Comparison of ENCODE assay signal across 9 cellular contexts in genomic region chr1:182599339-182599738, GRCh38. TPM values are rescaled to one million over a fixed set of nuclear protein-coding genes. Genes with fewer than 3 reads are reported as not detected.
DNase-seq lines count a peak whose midpoint lies in the region; ATAC-seq and TF ChIP-seq lines count a peak whose summit lies in the region.
"Had no signal": no experiment of that assay in that cellular context is flagged by ENCODE, and none has a peak within 500 bp of the region (broad histone marks: within the 10 kb centered on the region; RNA-seq: fewer than 3 reads in every experiment).

No MANE protein-coding gene starts in this region.

- H3K36me3 Mint-ChIP-seq in HFFc6 (ENCODE audit: low read depth) (no peaks in the 10 kb centered on the region), memory B cell (peaks cover 4% of the 10 kb centered on the region), T-helper 17 cell (ENCODE audit: low read depth) (peaks cover 2% of the 10 kb centered on the region)
- peaks cover 14% of the 10 kb centered on the region for H3K36me3 Mint-ChIP-seq in activated naive CD8-positive, alpha-beta T cell treated with anti-CD3 and anti-CD28 coated beads for 36 hours

- H3K27me3 Mint-ChIP-seq in HFFc6 (ENCODE audit: insufficient read depth) (peaks cover 2% of the 10 kb centered on the region), memory B cell (no peaks in the 10 kb centered on the region), T-helper 17 cell (no peaks in the 10 kb centered on the region)
- H3K27me3 Mint-ChIP-seq in activated naive CD8-positive, alpha-beta T cell treated with anti-CD3 and anti-CD28 coated beads for 36 hours = no peaks in the 10 kb centered on the region

- peak; percentile 67 for TF ChIP-seq CTCF in HFFc6 (IDR thresholded peaks at IDR 0.05)

- no peaks in the 10 kb centered on the region for H3K9me3 Mint-ChIP-seq in HFFc6
- H3K9me3 Mint-ChIP-seq in activated naive CD8-positive, alpha-beta T cell treated with anti-CD3 and anti-CD28 coated beads for 36 hours = no peaks in the 10 kb centered on the region
- no peaks in the 10 kb centered on the region for H3K9me3 Mint-ChIP-seq in memory B cell

- ATAC-seq in memory B cell (ENCODE audit: low read depth) = no peak
- no peak for ATAC-seq in T-helper 17 cell

- no peak overlapping the region for H3K27ac Mint-ChIP-seq in HFFc6
- no peak overlapping the region for H3K27ac Mint-ChIP-seq in activated naive CD8-positive, alpha-beta T cell treated with anti-CD3 and anti-CD28 coated beads for 36 hours
- peak overlapping the region; percentile 39 for H3K27ac Mint-ChIP-seq in memory B cell
- no peak overlapping the region for H3K27ac Mint-ChIP-seq in T-helper 17 cell

- DNase-seq in DMS 273 (lab: John Stamatoyannopoulos, UW; ENCODE audit: unreplicated experiment) (peak; percentile 79), DMS 273 treated with DMSO at 0.1 percent for 48 hours (lab: John Stamatoyannopoulos, UW) (no peak), HFFc6 (no peak), memory B cell (ENCODE audit: low spot score in 2 of 2) (no peak), T-helper 17 cell (no peak), SW 1271 (lab: John Stamatoyannopoulos, UW) (no peak), AML-193 (lab: John Stamatoyannopoulos, UW) (no peak)
- DNase-seq in activated naive CD8-positive, alpha-beta T cell treated with anti-CD3 and anti-CD28 coated beads for 36 hours = peak; percentile 46
- DNase-seq: 8988T had no signal

- H3K4me1 Mint-ChIP-seq in HFFc6 (ENCODE audit: low read depth) (peaks cover 21% of the 10 kb centered on the region), memory B cell (peaks cover 11% of the 10 kb centered on the region), T-helper 17 cell (peaks cover 13% of the 10 kb centered on the region)
- H3K4me1 Mint-ChIP-seq in activated naive CD8-positive, alpha-beta T cell treated with anti-CD3 and anti-CD28 coated beads for 36 hours = peaks cover 15% of the 10 kb centered on the region

- H3K4me3 Mint-ChIP-seq in HFFc6 (no peak overlapping the region), memory B cell (no peak overlapping the region), T-helper 17 cell (no peak overlapping the region)
- peak overlapping the region; percentile 27 for H3K4me3 Mint-ChIP-seq in activated naive CD8-positive, alpha-beta T cell treated with anti-CD3 and anti-CD28 coated beads for 36 hours

- H3K9me3 ChIP-seq in T-helper 17 cell (ENCODE audit: control insufficient read depth, low read length, poor library complexity, severe bottlenecking) = no peaks in the 10 kb centered on the region

RNA-seq across cellular contexts. Expression of gene RGS16, which starts 4.8 kb away (rescaled TPM):
- under 1 TPM; 0.31 to 0.59 (median 0.39) TPM for total RNA-seq in HFFc6 (2021; fragmentation: NEBNext Ultra II Directional; extraction: Animal tissue kit (Norgen Biotek cat#: 25700))
- total RNA-seq in activated naive CD8-positive, alpha-beta T cell treated with anti-CD3 and anti-CD28 coated beads for 36 hours = 10 to 100 TPM; 68.1 to 70.7 TPM
- 10 to 100 TPM; 23.4 to 23.5 TPM for total RNA-seq in T-helper 17 cell

RNA-seq across cellular contexts. Expression of gene RNASEL, which starts 10.3 kb away (rescaled TPM):
- total RNA-seq in HFFc6 (2021; fragmentation: NEBNext Ultra II Directional; extraction: Animal tissue kit (Norgen Biotek cat#: 25700)) = 1 to 10 TPM; 3.6 to 4.1 (median 3.8) TPM
- total RNA-seq in activated naive CD8-positive, alpha-beta T cell treated with anti-CD3 and anti-CD28 coated beads for 36 hours = 1 to 10 TPM; 4.1 to 4.3 TPM
- 1 to 10 TPM; 4.3 to 7.4 TPM for total RNA-seq in T-helper 17 cell

Comparison
In these comparisons a context has a peak if more than half of its experiments do, and no peak if none do; other contexts are left out.
1. DNase-seq: peak in DMS 273 (single experiment) and activated naive CD8-positive, alpha-beta T cell treated with anti-CD3 and anti-CD28 coated beads for 36 hours (single experiment); none in DMS 273 treated with DMSO at 0.1 percent for 48 hours (single experiment), HFFc6 (single experiment), memory B cell (0 of 2), T-helper 17 cell (0 of 3), SW 1271 (0 of 2) and AML-193 (0 of 2).
2. RNA of gene RGS16, which starts 4.8 kb away (total RNA-seq): 68.1 to 70.7 TPM in activated naive CD8-positive, alpha-beta T cell treated with anti-CD3 and anti-CD28 coated beads for 36 hours and 23.4 to 23.5 TPM in T-helper 17 cell; 0.31 to 0.59 TPM in HFFc6; every median in the first group is over 10 times any median in the second.